In genomic region chr12:57700317-57700716, GRCh38 we compare ENCODE assay signal across 15 cellular contexts. TPM values are rescaled to one million over a fixed set of nuclear protein-coding genes. Genes with fewer than 3 reads are reported as not detected.
DNase-seq lines count a peak whose midpoint lies in the region; ATAC-seq and TF ChIP-seq lines count a peak whose summit lies in the region.
"Had no signal": no experiment of that assay in that cellular context is flagged by ENCODE, and none has a peak within 500 bp of the region (broad histone marks: within the 10 kb centered on the region; RNA-seq: fewer than 3 reads in every experiment).

No MANE protein-coding gene starts in this region.

- intact Hi-C loops in activated CD4-positive, alpha-beta T cell treated with anti-CD3 and anti-CD28 coated beads, Interleukin-2, amount 10 ng/mL, durations not matched to agents 24 days and 14 days (cut with micrococcal nuclease) = no loop called here
- intact Hi-C loops in gastrocnemius medialis (cut with DNase I; ENCODE audit: low total_unique reads) = no loop called here

- no peak for TF ChIP-seq POLR2A in gastrocnemius medialis (IDR thresholded peaks at IDR 0.05)

- TF ChIP-seq CTCF in gastrocnemius medialis (IDR thresholded peaks at IDR 0.05 in 4 of 5, conservative IDR thresholded peaks at IDR 0.05 in 1 of 5) = no peak

- peaks cover 1% of the 10 kb centered on the region for H3K4me1 Mint-ChIP-seq in activated CD4-positive, alpha-beta T cell treated with anti-CD3 and anti-CD28 coated beads, Interleukin-2, amount 10 ng/mL, durations not matched to agents 24 days and 14 days
- H3K4me1 Mint-ChIP-seq in activated CD4-positive, alpha-beta T cell treated with anti-CD3 and anti-CD28 coated beads, Interleukin-2, amount 10 ng/mL, durations not matched to agents 7 days and 5 days = peaks cover 5% of the 10 kb centered on the region
- peaks cover 9 to 13% of the 10 kb centered on the region in 2 donors for H3K4me1 Mint-ChIP-seq in effector memory CD8-positive, alpha-beta T cell (ENCODE audit: low read depth in 2 of 2)

- H3K36me3 Mint-ChIP-seq in activated CD4-positive, alpha-beta T cell treated with anti-CD3 and anti-CD28 coated beads, Interleukin-2, amount 10 ng/mL, durations not matched to agents 24 days and 14 days (ENCODE audit: low read depth) = peaks cover 78% of the 10 kb centered on the region
- peaks cover 75% of the 10 kb centered on the region for H3K36me3 Mint-ChIP-seq in activated CD4-positive, alpha-beta T cell treated with anti-CD3 and anti-CD28 coated beads, Interleukin-2, amount 10 ng/mL, durations not matched to agents 7 days and 5 days (ENCODE audit: low read depth)
- peaks cover 49% of the 10 kb centered on the region for H3K36me3 Mint-ChIP-seq in effector memory CD8-positive, alpha-beta T cell (ENCODE audit: insufficient read depth)

- POLR2A ChIA-PET in activated CD4-positive, alpha-beta T cell treated with anti-CD3 and anti-CD28 coated beads, Interleukin-2, amount 10 ng/mL, durations not matched to agents 7 days and 5 days (lab: Charles Lee) = no interaction called here

- H3K27ac ChIP-seq in trophoblast cell (ENCODE audit: low read depth, low read length) = no peak overlapping the region
- H3K27ac ChIP-seq in gastrocnemius medialis = no peak overlapping the region
- H3K27ac ChIP-seq: BLaER1 treated with 17β-estradiol and CSF1 and Interleukin-3, amounts not matched to agents 10 nM and 100 nM had no signal

- H3K4me3 ChIP-seq in trophoblast cell (ENCODE audit: low read depth, low read length) (no peak overlapping the region), gastrocnemius medialis (no peak overlapping the region)
- H3K4me3 ChIP-seq: BLaER1 treated with 17β-estradiol and CSF1 and Interleukin-3, amounts not matched to agents 10 nM and 100 nM had no signal

- H2BK5ac ChIP-seq in trophoblast cell (ENCODE audit: low read depth, low read length, poor library complexity) = no peak overlapping the region

- H3K27me3 Mint-ChIP-seq in activated CD4-positive, alpha-beta T cell treated with anti-CD3 and anti-CD28 coated beads, Interleukin-2, amount 10 ng/mL, durations not matched to agents 24 days and 14 days = no peaks in the 10 kb centered on the region
- no peaks in the 10 kb centered on the region for H3K27me3 Mint-ChIP-seq in activated CD4-positive, alpha-beta T cell treated with anti-CD3 and anti-CD28 coated beads, Interleukin-2, amount 10 ng/mL, durations not matched to agents 7 days and 5 days
- H3K27me3 Mint-ChIP-seq in effector memory CD8-positive, alpha-beta T cell = no peaks in the 10 kb centered on the region
- H3K27me3 Mint-ChIP-seq: CD4-positive, alpha-beta T cell had no signal

- H3K18ac ChIP-seq in trophoblast cell (ENCODE audit: low read length) = no peak overlapping the region

- H3K9me3 Mint-ChIP-seq in activated CD4-positive, alpha-beta T cell treated with anti-CD3 and anti-CD28 coated beads, Interleukin-2, amount 10 ng/mL, durations not matched to agents 24 days and 14 days = peaks cover 6% of the 10 kb centered on the region
- H3K9me3 Mint-ChIP-seq in activated CD4-positive, alpha-beta T cell treated with anti-CD3 and anti-CD28 coated beads, Interleukin-2, amount 10 ng/mL, durations not matched to agents 7 days and 5 days = peaks cover 15% of the 10 kb centered on the region
- H3K9me3 Mint-ChIP-seq in effector memory CD8-positive, alpha-beta T cell = no peaks in the 10 kb centered on the region
- H3K9me3 Mint-ChIP-seq: HFFc6 had no signal

- H3K9ac ChIP-seq in trophoblast cell (ENCODE audit: low read length) = no peak overlapping the region
- H3K9ac ChIP-seq: BLaER1 treated with 17β-estradiol and CSF1 and Interleukin-3, amounts not matched to agents 10 nM and 100 nM had no signal

- H4K91ac ChIP-seq in trophoblast cell (ENCODE audit: low read depth, low read length) = no peak overlapping the region

- H3K27me3 ChIP-seq in trophoblast cell (ENCODE audit: insufficient read depth, low read length) (no peaks in the 10 kb centered on the region), gastrocnemius medialis (no peaks in the 10 kb centered on the region)
- H3K27me3 ChIP-seq: BLaER1 treated with 17β-estradiol and CSF1 and Interleukin-3, amounts not matched to agents 10 nM and 100 nM had no signal

- peaks cover 9 to 19% of the 10 kb centered on the region in 2 experiments for H3K36me3 ChIP-seq in trophoblast cell (ENCODE audit: control insufficient read depth in 1 of 2, insufficient read depth in 2 of 2, low read length in 2 of 2)
- H3K36me3 ChIP-seq in gastrocnemius medialis = peaks cover 0 to 67% of the 10 kb centered on the region in 2 donors

- H3K23ac ChIP-seq in trophoblast cell (ENCODE audit: low read length) = peak overlapping the region; percentile 86

- H3K27ac Mint-ChIP-seq in activated CD4-positive, alpha-beta T cell treated with anti-CD3 and anti-CD28 coated beads, Interleukin-2, amount 10 ng/mL, durations not matched to agents 24 days and 14 days = peak overlapping the region; percentile 14
- no peak overlapping the region for H3K27ac Mint-ChIP-seq in activated CD4-positive, alpha-beta T cell treated with anti-CD3 and anti-CD28 coated beads, Interleukin-2, amount 10 ng/mL, durations not matched to agents 7 days and 5 days
- H3K27ac Mint-ChIP-seq in effector memory CD8-positive, alpha-beta T cell = peak overlapping the region; percentile 11 to 16
- H3K27ac Mint-ChIP-seq: CD4-positive, alpha-beta T cell; HFFc6 had no signal

- H3K4me1 ChIP-seq in trophoblast cell (ENCODE audit: control insufficient read depth in 1 of 2, insufficient read depth in 2 of 2, low read length in 2 of 2) (no peaks in the 10 kb centered on the region), gastrocnemius medialis (no peaks in the 10 kb centered on the region)

- no peaks in the 10 kb centered on the region for H3K79me2 ChIP-seq in trophoblast cell (ENCODE audit: control insufficient read depth, insufficient read depth, low read length, poor library complexity)

- WGBS in trophoblast cell (ENCODE audit: extremely low coverage, insufficient coverage, insufficient read length) = no CpG with 5 or more reads among the region's 2 CpGs

- no peak for ATAC-seq in effector memory CD8-positive, alpha-beta T cell (replicated peaks)
- ATAC-seq in HG02973 (IDR thresholded peaks at IDR 0.05; ENCODE audit: unreplicated experiment) = no peak
- ATAC-seq in gastrocnemius medialis = no peak

- no peak overlapping the region for H3K4me3 Mint-ChIP-seq in activated CD4-positive, alpha-beta T cell treated with anti-CD3 and anti-CD28 coated beads, Interleukin-2, amount 10 ng/mL, durations not matched to agents 24 days and 14 days
- no peak overlapping the region for H3K4me3 Mint-ChIP-seq in activated CD4-positive, alpha-beta T cell treated with anti-CD3 and anti-CD28 coated beads, Interleukin-2, amount 10 ng/mL, durations not matched to agents 7 days and 5 days
- no peak overlapping the region for H3K4me3 Mint-ChIP-seq in effector memory CD8-positive, alpha-beta T cell
- H3K4me3 Mint-ChIP-seq: CD4-positive, alpha-beta T cell; HFFc6 had no signal

- H2AK5ac ChIP-seq in trophoblast cell (ENCODE audit: low read length) = no peak overlapping the region

- no peak overlapping the region for H3K14ac ChIP-seq in trophoblast cell (ENCODE audit: low read length)

- DNase-seq in activated CD4-positive, alpha-beta T cell treated with anti-CD3 and anti-CD28 coated beads, Interleukin-2, amount 10 ng/mL, durations not matched to agents 24 days and 14 days = peak; percentile 50
- DNase-seq in activated CD4-positive, alpha-beta T cell treated with anti-CD3 and anti-CD28 coated beads, Interleukin-2, amount 10 ng/mL, durations not matched to agents 7 days and 5 days = no peak
- DNase-seq in effector memory CD8-positive, alpha-beta T cell = no peak
- DNase-seq in trophoblast cell (no peak), gastrocnemius medialis (no peak), NCI-H2107 treated with DMSO at 0.1 percent for 48 hours (lab: John Stamatoyannopoulos, UW; ENCODE audit: unreplicated experiment) (no peak)
- DNase-seq: 8988T; AML-193; Calu3; CD4-positive, alpha-beta T cell; DMS 273 treated with DMSO at 0.1 percent for 48 hours; HCEC 1CT; HFFc6 had no signal

- no peak overlapping the region for H2BK12ac ChIP-seq in trophoblast cell (ENCODE audit: low read length)

- no peak overlapping the region for H3K4ac ChIP-seq in trophoblast cell (ENCODE audit: low read depth, low read length)

- H2BK120ac ChIP-seq in trophoblast cell (ENCODE audit: insufficient read depth, low read length, poor library complexity) = no peak overlapping the region

- H2AFZ ChIP-seq in trophoblast cell (ENCODE audit: insufficient read depth, low read length, poor library complexity) = no peak overlapping the region

- no peak overlapping the region for H4K8ac ChIP-seq in trophoblast cell (ENCODE audit: low read depth, low read length)

- no peak overlapping the region for H3K4me2 ChIP-seq in trophoblast cell (ENCODE audit: low read length)
- H3K4me2 ChIP-seq: BLaER1 treated with 17β-estradiol and CSF1 and Interleukin-3, amounts not matched to agents 10 nM and 100 nM had no signal

- H3K79me1 ChIP-seq in trophoblast cell (ENCODE audit: low read length) = no peaks in the 10 kb centered on the region

- CTCF ChIA-PET in activated CD4-positive, alpha-beta T cell treated with anti-CD3 and anti-CD28 coated beads, Interleukin-2, amount 10 ng/mL, durations not matched to agents 7 days and 5 days (lab: Charles Lee) = interaction anchor here (0.6 kb wide), 2 partner anchors 29 to 886 kb away, joined by 4 to 5 read pairs; no protein-coding TSS in a partner anchor

- H3K9me3 ChIP-seq in trophoblast cell (ENCODE audit: insufficient read depth, low read depth, low read length) (no peaks in the 10 kb centered on the region), gastrocnemius medialis (peaks cover 0 to 6% (median 0%) of the 10 kb centered on the region in 3 donors)

- in situ Hi-C loops in gastrocnemius medialis (cut with MboI; ENCODE audit: low sequenced_read_pairs in 4 of 4) = no loop called here

- no peak overlapping the region for H4K12ac ChIP-seq in trophoblast cell (ENCODE audit: low read depth, low read length)

RNA-seq across cellular contexts. Expression of gene OS9, which starts 6.4 kb away (rescaled TPM):
- 84.3 and 92.6 TPM in 2 replicates for total RNA-seq in activated CD4-positive, alpha-beta T cell treated with anti-CD3 and anti-CD28 coated beads, Interleukin-2, amount 10 ng/mL, durations not matched to agents 24 days and 14 days
- 100 to 1,000 TPM; 138 to 142 TPM for total RNA-seq in activated CD4-positive, alpha-beta T cell treated with anti-CD3 and anti-CD28 coated beads, Interleukin-2, amount 10 ng/mL, durations not matched to agents 7 days and 5 days
- polyA plus RNA-seq in trophoblast cell (2013) = 106 and 110 TPM in 2 replicates
- total RNA-seq in gastrocnemius medialis = 100 to 1,000 TPM in 3 of 4 donors, 10 to 100 TPM in 1; 77.0 to 152 (median 106) TPM

RNA-seq across cellular contexts. Expression of gene AGAP2, which starts 38.2 kb away (rescaled TPM):
- 27.1 and 28.2 TPM in 2 replicates for total RNA-seq in activated CD4-positive, alpha-beta T cell treated with anti-CD3 and anti-CD28 coated beads, Interleukin-2, amount 10 ng/mL, durations not matched to agents 24 days and 14 days
- total RNA-seq in activated CD4-positive, alpha-beta T cell treated with anti-CD3 and anti-CD28 coated beads, Interleukin-2, amount 10 ng/mL, durations not matched to agents 7 days and 5 days = 10 to 100 TPM; 72.6 to 73.3 TPM
- 0.01 TPM in 1 of 2 replicates, not detected in the other for polyA plus RNA-seq in trophoblast cell (2013)
- 1 to 10 TPM; 1.8 to 5.4 (median 3.7) TPM for total RNA-seq in gastrocnemius medialis

RNA-seq across cellular contexts. Expression of gene TSPAN31, which starts 44.5 kb away (rescaled TPM):
- 19.2 and 19.4 TPM in 2 replicates for total RNA-seq in activated CD4-positive, alpha-beta T cell treated with anti-CD3 and anti-CD28 coated beads, Interleukin-2, amount 10 ng/mL, durations not matched to agents 24 days and 14 days
- 10 to 100 TPM; 18.6 to 22.3 TPM for total RNA-seq in activated CD4-positive, alpha-beta T cell treated with anti-CD3 and anti-CD28 coated beads, Interleukin-2, amount 10 ng/mL, durations not matched to agents 7 days and 5 days
- 8.1 and 8.8 TPM in 2 replicates for polyA plus RNA-seq in trophoblast cell (2013)
- total RNA-seq in gastrocnemius medialis = 10 to 100 TPM; 25.5 to 58.9 (median 32.2) TPM

RNA-seq across cellular contexts. Expression of gene CDK4, which starts 51.8 kb away (rescaled TPM):
- total RNA-seq in activated CD4-positive, alpha-beta T cell treated with anti-CD3 and anti-CD28 coated beads, Interleukin-2, amount 10 ng/mL, durations not matched to agents 24 days and 14 days = 240 and 248 TPM in 2 replicates
- total RNA-seq in activated CD4-positive, alpha-beta T cell treated with anti-CD3 and anti-CD28 coated beads, Interleukin-2, amount 10 ng/mL, durations not matched to agents 7 days and 5 days = 100 to 1,000 TPM in 1 of 2 experiments, 10 to 100 TPM in 1; 84.4 to 104 TPM
- polyA plus RNA-seq in trophoblast cell (2013) = 66.1 and 68.0 TPM in 2 replicates
- 10 to 100 TPM; 39.7 to 55.5 (median 47.4) TPM for total RNA-seq in gastrocnemius medialis

RNA-seq across cellular contexts. Expression of gene MARCHF9, which starts 54.6 kb away (rescaled TPM):
- 21.6 and 22.7 TPM in 2 replicates for total RNA-seq in activated CD4-positive, alpha-beta T cell treated with anti-CD3 and anti-CD28 coated beads, Interleukin-2, amount 10 ng/mL, durations not matched to agents 24 days and 14 days
- total RNA-seq in activated CD4-positive, alpha-beta T cell treated with anti-CD3 and anti-CD28 coated beads, Interleukin-2, amount 10 ng/mL, durations not matched to agents 7 days and 5 days = 10 to 100 TPM; 23.7 to 27.2 TPM
- 1.1 and 1.4 TPM in 2 replicates for polyA plus RNA-seq in trophoblast cell (2013)
- 10 to 100 TPM in 1 of 4 donors, 1 to 10 TPM in 3; 4.8 to 11.3 (median 7.9) TPM for total RNA-seq in gastrocnemius medialis
